Comparison of ENCODE assay signal across 25 cellular contexts in the genomic region with DNA sequence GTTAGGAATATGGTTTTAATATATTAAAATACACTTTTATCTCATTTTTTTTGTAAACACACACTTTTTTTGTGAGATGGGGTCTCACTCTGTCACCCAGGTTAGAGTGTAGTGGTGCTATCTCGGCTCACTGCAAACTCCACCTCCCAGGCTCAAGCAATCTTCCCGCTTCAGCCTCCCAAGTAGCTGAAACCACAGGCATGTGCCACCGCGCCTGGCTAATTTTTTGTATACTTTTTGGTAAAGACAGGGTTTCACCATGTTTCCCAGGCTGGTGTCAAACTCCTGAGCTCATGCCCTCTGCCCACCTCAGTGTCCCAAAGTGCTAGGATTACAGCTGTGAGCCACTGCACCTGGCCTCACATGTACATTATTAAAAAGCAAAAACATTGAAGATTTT.
"Had no signal": no experiment of that assay in that cellular context is flagged by ENCODE, and none has a peak within 500 bp of the region (broad histone marks: within the 10 kb centered on the region; RNA-seq: fewer than 3 reads in every experiment).

No MANE protein-coding gene starts in this region.

- H3K27me3 ChIP-seq: pancreas, stomach, testis, tibial artery, upper lobe of right lung had no signal

- DNase-seq: islet precursor cell; left ventricle myocardium inferior; mesendoderm; naive B cell; natural killer cell; nucleus accumbens; pancreas; posterior cingulate gyrus; retina; right cardiac atrium; stimulated activated CD4-positive, alpha-beta T cell treated with anti-CD3 and anti-CD28 coated beads, Interleukin-12 subunit alpha, Interleukin-12 subunit beta, amount 100 ng/mL, for 4 hours; stimulated activated CD4-positive, alpha-beta T cell treated with anti-CD3 and anti-CD28 coated beads, Interleukin-15, amount 100 ng/mL, for 24 hours; stimulated activated CD4-positive, alpha-beta T cell treated with anti-CD3 and anti-CD28 coated beads, Interleukin-2, amount 100 ng/mL, for 24 hours; stimulated activated CD4-positive, alpha-beta T cell treated with anti-CD3 and anti-CD28 coated beads, Interleukin-4, amount 100 ng/mL, for 1 hour; stimulated activated naive B cell treated with anti-CD40 and anti-IgM and Interleukin-4, amounts not matched to agents 10 μg/mL and 1 μg/mL and 100 μg/mL, for 72 hours; stimulated activated naive CD8-positive, alpha-beta T cell treated with anti-CD3 and anti-CD28 coated beads, Interleukin-15, Interleukin-2, amounts not matched to agents 100 U/mL and 50 U/mL, for 24 hours; stomach; testis; tibial artery; trophoblast cell; upper lobe of right lung had no signal

- H3K9me3 ChIP-seq: left ventricle myocardium inferior, prostate gland, testis, tibial artery, upper lobe of right lung had no signal

- H3K4me3 ChIP-seq: left ventricle myocardium inferior, lung, pancreas, prostate gland, skin epidermis, stomach, testis, tibial artery, upper lobe of right lung had no signal

- H3K4me1 ChIP-seq: left ventricle myocardium inferior, prostate gland, stomach, testis, tibial artery had no signal

- ATAC-seq: natural killer cell; pancreas; right cardiac atrium; sciatic nerve; stimulated activated naive B cell treated with anti-CD40 and anti-IgM and Interleukin-4, amounts not matched to agents 10 μg/mL and 1 μg/mL and 100 μg/mL, for 72 hours; stimulated activated naive CD8-positive, alpha-beta T cell treated with anti-CD3 and anti-CD28 coated beads, Interleukin-15, Interleukin-2, amounts not matched to agents 100 U/mL and 50 U/mL, for 24 hours; upper lobe of right lung had no signal

- H3K36me3 ChIP-seq: left ventricle myocardium inferior, pancreas, prostate gland, stomach, tibial artery, upper lobe of right lung had no signal

- H3K27ac ChIP-seq: left ventricle myocardium inferior, pancreas, prostate gland, skin epidermis, stomach, testis, tibial artery, upper lobe of right lung had no signal
